21 cellular contexts compared by ENCODE assay signal in the genomic region with DNA sequence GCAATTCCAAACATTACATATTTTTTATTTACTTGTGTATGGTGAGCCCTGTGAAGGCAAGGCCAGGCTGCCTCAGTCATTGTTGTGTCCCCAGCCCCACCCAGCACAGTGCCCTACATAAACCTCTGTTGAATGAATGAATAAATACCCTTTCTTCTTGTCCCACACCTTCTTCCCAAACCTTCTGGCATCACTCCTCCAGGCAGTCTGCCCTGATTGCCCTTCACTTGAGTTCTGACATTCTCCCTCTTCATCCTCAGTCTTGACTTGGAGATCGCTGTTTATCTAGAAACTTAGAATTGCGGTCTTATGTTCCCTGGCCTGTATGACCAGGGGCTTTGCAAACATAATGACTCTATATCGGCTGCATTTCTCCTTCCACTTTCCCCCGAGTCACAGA. TPM values are rescaled to one million over a fixed set of nuclear protein-coding genes. Genes with fewer than 3 reads are reported as not detected.
DNase-seq lines count a peak whose midpoint lies in the region; ATAC-seq and TF ChIP-seq lines count a peak whose summit lies in the region.
"Had no signal": no experiment of that assay in that cellular context is flagged by ENCODE, and none has a peak within 500 bp of the region (broad histone marks: within the 10 kb centered on the region; RNA-seq: fewer than 3 reads in every experiment).

No MANE protein-coding gene starts in this region.

- peak overlapping the region; percentile 18 for H3K27ac Mint-ChIP-seq in activated naive CD8-positive, alpha-beta T cell
- H3K27ac Mint-ChIP-seq in activated naive CD8-positive, alpha-beta T cell treated with anti-CD3 and anti-CD28 coated beads for 36 hours: no peak overlapping the region
- peak overlapping the region in 2 of 3 donors; percentile 4 to 80 for H3K27ac Mint-ChIP-seq in IgD-negative memory B cell
- peak overlapping the region; percentile 68 for H3K27ac Mint-ChIP-seq in endothelial cell (ENCODE audit: unreplicated experiment)
- H3K27ac Mint-ChIP-seq: CD4-positive, alpha-beta T cell; GM23338; H9 had no signal

- H3K27me3 Mint-ChIP-seq in activated naive CD8-positive, alpha-beta T cell: peaks cover 14% of the 10 kb centered on the region
- peaks cover 40% of the 10 kb centered on the region for H3K27me3 Mint-ChIP-seq in activated naive CD8-positive, alpha-beta T cell treated with anti-CD3 and anti-CD28 coated beads for 36 hours
- H3K27me3 Mint-ChIP-seq in IgD-negative memory B cell (peaks cover 40% of the 10 kb centered on the region), endothelial cell (ENCODE audit: unreplicated experiment) (peaks cover 9% of the 10 kb centered on the region)

- no peak overlapping the region for H3K4me3 Mint-ChIP-seq in activated naive CD8-positive, alpha-beta T cell
- no peak overlapping the region for H3K4me3 Mint-ChIP-seq in activated naive CD8-positive, alpha-beta T cell treated with anti-CD3 and anti-CD28 coated beads for 36 hours
- H3K4me3 Mint-ChIP-seq in IgD-negative memory B cell (peak overlapping the region in 1 of 4 donors; percentile 34), endothelial cell (ENCODE audit: unreplicated experiment) (peak overlapping the region; percentile 38)
- H3K4me3 Mint-ChIP-seq: CD4-positive, alpha-beta T cell; GM23338 had no signal

- no peak for TF ChIP-seq CTCF in endothelial cell (IDR thresholded peaks at IDR 0.05; ENCODE audit: unreplicated experiment)

- DNase-seq in activated naive CD8-positive, alpha-beta T cell treated with anti-CD3 and anti-CD28 coated beads for 36 hours: no peak
- DNase-seq in endothelial cell (ENCODE audit: low spot score): no peak
- no peak for DNase-seq in Right ventricle myocardium superior
- DNase-seq: ACHN; AML-193; BE2C; CD4-positive, alpha-beta T cell; CD8-positive, alpha-beta memory T cell; DMS 273 treated with DMSO at 0.1 percent for 48 hours; DMS79; EL; GDM1; H9 had no signal

- H3K4me1 Mint-ChIP-seq in activated naive CD8-positive, alpha-beta T cell (ENCODE audit: low read depth): peaks cover 3% of the 10 kb centered on the region
- peaks cover 7% of the 10 kb centered on the region for H3K4me1 Mint-ChIP-seq in activated naive CD8-positive, alpha-beta T cell treated with anti-CD3 and anti-CD28 coated beads for 36 hours
- H3K4me1 Mint-ChIP-seq in IgD-negative memory B cell: peaks cover 0 to 2% (median 2%) of the 10 kb centered on the region in 3 donors
- peaks cover 23% of the 10 kb centered on the region for H3K4me1 Mint-ChIP-seq in endothelial cell (ENCODE audit: unreplicated experiment)
- H3K4me1 Mint-ChIP-seq: GM23338 had no signal

- no peak for ATAC-seq in Right ventricle myocardium superior (ENCODE audit: poor library complexity)
- no peak for ATAC-seq in GM21360 (IDR thresholded peaks at IDR 0.05; ENCODE audit: unreplicated experiment)
- ATAC-seq: GM12878, GM23338, HCT116 had no signal

- intact Hi-C loops in Right ventricle myocardium superior (cut with DNase I): no loop called here

- H3K36me3 Mint-ChIP-seq in activated naive CD8-positive, alpha-beta T cell: no peaks in the 10 kb centered on the region
- H3K36me3 Mint-ChIP-seq in activated naive CD8-positive, alpha-beta T cell treated with anti-CD3 and anti-CD28 coated beads for 36 hours: no peaks in the 10 kb centered on the region
- no peaks in the 10 kb centered on the region for H3K36me3 Mint-ChIP-seq in IgD-negative memory B cell
- H3K36me3 Mint-ChIP-seq in endothelial cell (ENCODE audit: low read depth, unreplicated experiment): peaks cover 24% of the 10 kb centered on the region
- H3K36me3 Mint-ChIP-seq: CD14-positive monocyte; CD8-positive, alpha-beta memory T cell had no signal

- H3K9me3 Mint-ChIP-seq in activated naive CD8-positive, alpha-beta T cell (ENCODE audit: low read depth): no peaks in the 10 kb centered on the region
- H3K9me3 Mint-ChIP-seq in activated naive CD8-positive, alpha-beta T cell treated with anti-CD3 and anti-CD28 coated beads for 36 hours: no peaks in the 10 kb centered on the region
- H3K9me3 Mint-ChIP-seq in IgD-negative memory B cell: no peaks in the 10 kb centered on the region
- no peaks in the 10 kb centered on the region for H3K9me3 Mint-ChIP-seq in endothelial cell (ENCODE audit: unreplicated experiment)
- H3K9me3 Mint-ChIP-seq: CD4-positive, alpha-beta T cell had no signal

RNA-seq across cellular contexts. Expression of gene OPA3, which starts 5.2 kb away (rescaled TPM):
- total RNA-seq in activated naive CD8-positive, alpha-beta T cell treated with anti-CD3 and anti-CD28 coated beads for 36 hours: 10 to 100 TPM; 14.7 to 15.1 TPM
- 19.9 TPM for polyA plus RNA-seq in IgD-negative memory B cell
- 13.4 TPM for total RNA-seq in endothelial cell (ENCODE audit: unreplicated experiment)
- 22.8 TPM for total RNA-seq in Right ventricle myocardium superior

RNA-seq across cellular contexts. Expression of gene GPR4, which starts 12.2 kb away (rescaled TPM):
- not detected for total RNA-seq in activated naive CD8-positive, alpha-beta T cell treated with anti-CD3 and anti-CD28 coated beads for 36 hours
- not detected for polyA plus RNA-seq in IgD-negative memory B cell
- total RNA-seq in endothelial cell (ENCODE audit: unreplicated experiment): 13.5 TPM
- 5.3 TPM for total RNA-seq in Right ventricle myocardium superior
- total RNA-seq: CD4-positive, alpha-beta T cell; CD8-positive, alpha-beta memory T cell; GM12878; H4 had no signal
- polyA plus RNA-seq: CD14-positive monocyte; CD8-positive, alpha-beta memory T cell; GM12878 had no signal

RNA-seq across cellular contexts. Expression of gene EML2, which starts 49.4 kb away (rescaled TPM):
- total RNA-seq in activated naive CD8-positive, alpha-beta T cell treated with anti-CD3 and anti-CD28 coated beads for 36 hours: 10 to 100 TPM; 94.4 to 98.8 TPM
- 18.5 TPM for polyA plus RNA-seq in IgD-negative memory B cell
- total RNA-seq in endothelial cell (ENCODE audit: unreplicated experiment) (20.3 TPM), Right ventricle myocardium superior (30.6 TPM)
